ENCODE assay signal across 9 cellular contexts in the genomic region with DNA sequence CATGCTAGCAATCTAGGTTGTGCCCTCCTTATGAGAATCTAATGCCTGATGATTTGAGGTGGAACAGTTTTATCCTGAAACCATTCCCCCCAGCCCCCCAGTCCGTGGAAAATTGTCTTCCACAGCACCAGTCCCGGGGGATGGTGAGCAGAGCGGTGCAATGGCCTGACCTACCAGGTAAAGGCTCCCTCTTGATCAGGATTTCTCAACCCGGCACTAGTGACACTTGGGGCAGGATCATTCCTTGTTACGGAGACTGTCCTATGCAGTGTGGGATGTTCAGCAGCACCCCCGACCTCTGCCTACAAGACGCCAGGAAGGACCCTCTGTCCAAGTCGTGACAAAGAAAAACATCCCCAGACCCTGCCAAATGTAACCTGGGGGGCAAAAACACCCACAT. TPM values are rescaled to one million over a fixed set of nuclear protein-coding genes. Genes with fewer than 3 reads are reported as not detected.
"Had no signal": no experiment of that assay in that cellular context is flagged by ENCODE, and none has a peak within 500 bp of the region (broad histone marks: within the 10 kb centered on the region; RNA-seq: fewer than 3 reads in every experiment).

No MANE protein-coding gene starts in this region.

RNA-seq across cellular contexts. Expression of gene LGALS9B, which starts 34.0 kb away (rescaled TPM):
- total RNA-seq: OCI-LY7, PC-3, Right ventricle myocardium inferior, Right ventricle myocardium superior, RPMI7951, SJCRH30, SJSA1, SK-MEL-5 had no signal
- polyA plus RNA-seq: SK-N-SH had no signal
